Comparison of ENCODE assay signal across 10 cellular contexts in genomic region chr11:76671626-76672309, GRCh38. TPM values are rescaled to one million over a fixed set of nuclear protein-coding genes. Genes with fewer than 3 reads are reported as not detected.
DNase-seq lines count a peak whose midpoint lies in the region; ATAC-seq and TF ChIP-seq lines count a peak whose summit lies in the region.
"Had no signal": no experiment of that assay in that cellular context is flagged by ENCODE, and none has a peak within 500 bp of the region (broad histone marks: within the 10 kb centered on the region; RNA-seq: fewer than 3 reads in every experiment).

No MANE protein-coding gene starts in this region.

- H3K27ac Mint-ChIP-seq in CD4-positive, alpha-beta T cell: no peak overlapping the region

- H3K4me1 Mint-ChIP-seq in CD4-positive, alpha-beta T cell (ENCODE audit: low read depth): peaks cover 27% of the 10 kb centered on the region

- H3K27ac ChIP-seq in CD4-positive, alpha-beta T cell (ENCODE audit: low read depth, low read length): no peak overlapping the region
- H3K27ac ChIP-seq in OCI-LY3 (ENCODE audit: low read length): peak overlapping the region; percentile 86
- peak overlapping the region; percentile 62 to 83 (median 79) for H3K27ac ChIP-seq in esophagus muscularis mucosa (replicated peaks in 1 of 4)
- H3K27ac ChIP-seq in trophoblast cell (ENCODE audit: low read depth, low read length): no peak overlapping the region

- H3K4me3 Mint-ChIP-seq in CD4-positive, alpha-beta T cell: peak overlapping the region; percentile 38

- peaks cover 21% of the 10 kb centered on the region for H3K79me1 ChIP-seq in trophoblast cell (ENCODE audit: low read length)

- H3K27me3 ChIP-seq in CD4-positive, alpha-beta T cell (ENCODE audit: control insufficient read depth, insufficient read depth, low read length): peaks cover 12% of the 10 kb centered on the region
- peaks cover 10% of the 10 kb centered on the region for H3K27me3 ChIP-seq in OCI-LY3 (ENCODE audit: low read depth, low read length)
- peaks cover 0 to 30% (median 4%) of the 10 kb centered on the region in 4 donors for H3K27me3 ChIP-seq in esophagus muscularis mucosa
- H3K27me3 ChIP-seq in trophoblast cell (ENCODE audit: insufficient read depth, low read length): no peaks in the 10 kb centered on the region

- no peak for TF ChIP-seq POLR2A in esophagus muscularis mucosa (IDR thresholded peaks at IDR 0.05; ENCODE audit: low read depth)

- H3K9me3 Mint-ChIP-seq in CD4-positive, alpha-beta T cell: no peaks in the 10 kb centered on the region

- H3K27me3 Mint-ChIP-seq in CD4-positive, alpha-beta T cell: peaks cover 42% of the 10 kb centered on the region

- no peak overlapping the region for H2BK5ac ChIP-seq in trophoblast cell (ENCODE audit: low read depth, low read length, poor library complexity)

- H4K12ac ChIP-seq in trophoblast cell (ENCODE audit: low read depth, low read length): no peak overlapping the region

- no peak overlapping the region for H4K8ac ChIP-seq in trophoblast cell (ENCODE audit: low read depth, low read length)

- H3K36me3 Mint-ChIP-seq in CD4-positive, alpha-beta T cell (ENCODE audit: low read depth): no peaks in the 10 kb centered on the region

- H3K4ac ChIP-seq in trophoblast cell (ENCODE audit: low read depth, low read length): no peak overlapping the region

- TF ChIP-seq EP300 in esophagus muscularis mucosa (IDR thresholded peaks at IDR 0.05): no peak

- no peak overlapping the region for H2AK5ac ChIP-seq in trophoblast cell (ENCODE audit: low read length)

- H2BK120ac ChIP-seq in trophoblast cell (ENCODE audit: insufficient read depth, low read length, poor library complexity): no peak overlapping the region

- H3K18ac ChIP-seq in trophoblast cell (ENCODE audit: low read length): no peak overlapping the region

- peak overlapping the region; percentile 11 for H2BK12ac ChIP-seq in trophoblast cell (ENCODE audit: low read length)

- WGBS in esophagus muscularis mucosa: 89% methylated on average over 5 of the region's 5 CpGs
- WGBS in trophoblast cell (ENCODE audit: extremely low coverage, insufficient coverage, insufficient read length): no CpG with 5 or more reads among the region's 5 CpGs

- peak overlapping the region; percentile 81 for H3K9ac ChIP-seq in OCI-LY3 (ENCODE audit: low read length)
- no peak overlapping the region for H3K9ac ChIP-seq in trophoblast cell (ENCODE audit: low read length)

- POLR2A ChIA-PET in CD4-positive, alpha-beta T cell (lab: Charles Lee): no interaction called here

- H3K36me3 ChIP-seq in OCI-LY3 (replicated peaks; ENCODE audit: low read depth, low read length): peaks cover 28% of the 10 kb centered on the region
- H3K36me3 ChIP-seq in esophagus muscularis mucosa: no peaks in the 10 kb centered on the region
- no peaks in the 10 kb centered on the region for H3K36me3 ChIP-seq in trophoblast cell (ENCODE audit: control insufficient read depth in 1 of 2, insufficient read depth in 2 of 2, low read length in 2 of 2)

- H3K14ac ChIP-seq in trophoblast cell (ENCODE audit: low read length): no peak overlapping the region

- no peak overlapping the region for H3K23ac ChIP-seq in trophoblast cell (ENCODE audit: low read length)

- H3K4me1 ChIP-seq in OCI-LY3 (ENCODE audit: low read length): peaks cover 85% of the 10 kb centered on the region
- H3K4me1 ChIP-seq in esophagus muscularis mucosa: peaks cover 31 to 48% (median 37%) of the 10 kb centered on the region in 4 donors
- peaks cover 28 to 41% of the 10 kb centered on the region in 2 experiments for H3K4me1 ChIP-seq in trophoblast cell (ENCODE audit: control insufficient read depth in 1 of 2, insufficient read depth in 2 of 2, low read length in 2 of 2)

- intact Hi-C loops in CD4-positive, alpha-beta T cell (cut with DNase I, micrococcal nuclease): no loop called here
- intact Hi-C loops in esophagus muscularis mucosa (cut with DNase I): loop anchor here (10.0 kb wide), 1 partner anchor 67 kb away; no protein-coding TSS in a partner anchor

- TF ChIP-seq CTCF in CD4-positive, alpha-beta T cell (IDR thresholded peaks at IDR 0.05): no peak
- no peak for TF ChIP-seq CTCF in OCI-LY3 (IDR thresholded peaks at IDR 0.05; ENCODE audit: low read depth, low read length)
- TF ChIP-seq CTCF in esophagus muscularis mucosa (IDR thresholded peaks at IDR 0.05): no peak

- peak overlapping the region; percentile 78 for H3K4me3 ChIP-seq in OCI-LY3 (ENCODE audit: low read length)
- H3K4me3 ChIP-seq in esophagus muscularis mucosa: no peak overlapping the region
- H3K4me3 ChIP-seq in trophoblast cell (ENCODE audit: low read depth, low read length): no peak overlapping the region

- H2AFZ ChIP-seq in OCI-LY3 (ENCODE audit: low read depth, low read length): no peak overlapping the region
- no peak overlapping the region for H2AFZ ChIP-seq in trophoblast cell (ENCODE audit: insufficient read depth, low read length, poor library complexity)

- H4K20me1 ChIP-seq in OCI-LY3 (ENCODE audit: insufficient read depth, low read length): no peaks in the 10 kb centered on the region; the same call in 1 of the 2 replicates

- no peak for ATAC-seq in CD4-positive, alpha-beta T cell (ENCODE audit: poor library complexity)
- ATAC-seq in HG03520 (IDR thresholded peaks at IDR 0.05; ENCODE audit: unreplicated experiment) (no peak), esophagus mucosa (no peak), HG03442 (IDR thresholded peaks at IDR 0.05; ENCODE audit: unreplicated experiment) (no peak)

- no peak overlapping the region for H4K91ac ChIP-seq in trophoblast cell (ENCODE audit: low read depth, low read length)

- H3K79me2 ChIP-seq in OCI-LY3 (ENCODE audit: low read length) (peaks cover 36% of the 10 kb centered on the region), trophoblast cell (ENCODE audit: control insufficient read depth, insufficient read depth, low read length, poor library complexity) (peaks cover 16% of the 10 kb centered on the region)

- CTCF ChIA-PET in CD4-positive, alpha-beta T cell (lab: Charles Lee): no interaction called here

- DNase-seq in CD4-positive, alpha-beta T cell: no peak
- DNase-seq in esophagus muscularis mucosa (ENCODE audit: extremely low spot score) (no peak), trophoblast cell (no peak), MV-4-11 (lab: John Stamatoyannopoulos, UW) (no peak)
- DNase-seq: NCI-H1092, SW 1271 had no signal

- no peaks in the 10 kb centered on the region for H3K9me3 ChIP-seq in CD4-positive, alpha-beta T cell (ENCODE audit: control insufficient read depth, low read length)
- H3K9me3 ChIP-seq in OCI-LY3 (ENCODE audit: insufficient read depth, low read length): no peaks in the 10 kb centered on the region
- H3K9me3 ChIP-seq in esophagus muscularis mucosa: no peaks in the 10 kb centered on the region
- peaks cover 2% of the 10 kb centered on the region for H3K9me3 ChIP-seq in trophoblast cell (ENCODE audit: insufficient read depth, low read depth, low read length)

- H3K4me2 ChIP-seq in OCI-LY3 (ENCODE audit: low read length): peak overlapping the region; percentile 92
- H3K4me2 ChIP-seq in trophoblast cell (ENCODE audit: low read length): no peak overlapping the region

RNA-seq across cellular contexts. Expression of gene LRRC32, which starts 1.2 kb away (rescaled TPM):
- total RNA-seq in CD4-positive, alpha-beta T cell: 1 to 10 TPM; 1.8 to 2.4 TPM
- total RNA-seq in esophagus muscularis mucosa (10 to 100 TPM; 19.1 to 87.5 (median 45.3) TPM), esophagus mucosa (9.0 TPM)
- polyA plus RNA-seq in trophoblast cell (2013): 39.7 and 40.3 TPM in 2 replicates

Comparison
In these comparisons a context has a peak if more than half of its experiments do, and no peak if none do; other contexts are left out.
1. H3K27ac ChIP-seq: peak in OCI-LY3 (single experiment) and esophagus muscularis mucosa (4 of 4); none in CD4-positive, alpha-beta T cell (single experiment) and trophoblast cell (single experiment).